ENCODE assay signal across 19 cellular contexts in the genomic region with DNA sequence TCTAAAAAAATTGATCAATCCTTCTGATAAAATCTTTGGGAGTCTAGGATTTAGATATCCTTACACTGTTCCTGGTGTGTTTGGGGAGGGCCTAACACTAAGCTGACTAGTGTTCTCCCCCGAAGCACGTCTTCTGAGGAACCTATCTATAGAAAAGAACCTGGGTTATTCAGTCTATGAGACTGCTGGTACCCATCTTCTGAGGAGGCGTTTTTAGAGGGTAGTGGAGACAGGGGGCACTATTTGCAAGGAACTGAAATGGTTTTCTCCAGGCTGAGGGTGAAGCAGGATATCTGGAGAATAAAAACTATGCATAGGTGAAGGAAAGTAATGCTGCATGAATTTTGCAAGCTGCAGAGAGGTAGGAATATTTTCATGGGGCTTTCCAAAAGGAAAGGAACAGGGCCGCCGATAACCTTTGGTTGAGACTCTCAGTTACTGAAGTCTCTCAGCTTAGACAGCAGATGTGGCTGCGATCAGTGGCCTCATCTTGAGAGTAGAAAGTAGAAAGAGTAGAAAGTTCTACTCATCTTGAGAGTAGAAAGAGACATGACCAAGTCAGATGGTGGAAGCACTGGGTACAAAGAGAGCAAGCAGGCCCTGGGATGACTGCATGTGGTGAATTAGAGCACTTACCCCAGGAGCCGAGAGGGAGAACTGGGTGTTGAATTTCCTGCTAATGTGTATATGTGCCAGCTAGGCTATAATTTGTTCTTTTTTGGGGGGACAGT. TPM values are rescaled to one million over a fixed set of nuclear protein-coding genes. Genes with fewer than 3 reads are reported as not detected.
A peak's percentile ranks its signal among the peaks of the same experiment; 100 is the strongest.
DNase-seq lines count a peak whose midpoint lies in the region; ATAC-seq, FAIRE-seq and TF ChIP-seq lines count a peak whose summit lies in the region.
"Had no signal": no experiment of that assay in that cellular context is flagged by ENCODE, and none has a peak within 500 bp of the region (broad histone marks: within the 10 kb centered on the region; RNA-seq: fewer than 3 reads in every experiment).

No MANE protein-coding gene starts in this region.

- peaks cover 8% of the 10 kb centered on the region for H3K9me3 Mint-ChIP-seq in natural killer cell treated with Interleukin-12 subunit alpha and Interleukin-12 subunit beta and Interleukin-15 and Interleukin-18, amount 100 ng/mL, for 72 hours

- H3K36me3 ChIP-seq in K562 (ENCODE audit: control insufficient read depth, insufficient read depth, low read length), result no peaks in the 10 kb centered on the region
- no peaks in the 10 kb centered on the region for H3K36me3 ChIP-seq in tibial artery
- no peaks in the 10 kb centered on the region for H3K36me3 ChIP-seq in osteoblast (ENCODE audit: insufficient read depth, low read length)
- H3K36me3 ChIP-seq: ovary had no signal

- no peak overlapping the region for H2AFZ ChIP-seq in K562 (ENCODE audit: low read depth, low read length)
- no peak overlapping the region for H2AFZ ChIP-seq in osteoblast (ENCODE audit: low read length)

- DNase-seq in K562 (ENCODE audit: extremely low read depth in 1 of 4, low spot score in 3 of 4), result no peak
- DNase-seq in stimulated activated CD4-positive, alpha-beta T cell treated with anti-CD3 and anti-CD28 coated beads, Interleukin-4, amount 100 ng/mL, for 24 hours, result no peak
- DNase-seq in natural killer cell treated with Interleukin-12 subunit alpha and Interleukin-12 subunit beta and Interleukin-15 and Interleukin-18, amount 100 ng/mL, for 72 hours (ENCODE audit: low spot score), result no peak
- DNase-seq in tibial artery, result no peak
- DNase-seq in osteoblast (ENCODE audit: insufficient read length, low spot score, missing footprints), result no peak
- DNase-seq: activated CD8-positive, alpha-beta memory T cell treated with anti-CD3 and anti-CD28 coated beads for 24 hours; Calu3; GF-D8; head of caudate nucleus; kidney glomerular epithelial cell; NCI-H1417 treated with DMSO at 0.1 percent for 48 hours; ovary; PC-3 had no signal

- POLR2A ChIA-PET in K562 (lab: Yijun Ruan, JAX), result no interaction called here

- no peak for FAIRE-seq in K562 (lab: Jason Lieb, UNC)
- FAIRE-seq: colon had no signal

- H3K27ac ChIP-seq in K562 (ENCODE audit: extremely low read depth, low read depth, low read length) (no peak overlapping the region), tibial artery (no peak overlapping the region), osteoblast (ENCODE audit: low read depth, low read length) (no peak overlapping the region)
- H3K27ac ChIP-seq: KMS-11, ovary had no signal

- no peaks in the 10 kb centered on the region for H4K20me1 ChIP-seq in K562 (replicated peaks; ENCODE audit: control insufficient read depth, insufficient read depth, low read length)
- H4K20me1 ChIP-seq in osteoblast (ENCODE audit: insufficient read depth, low read length), result no peaks in the 10 kb centered on the region

- no peak for TF ChIP-seq EP300 in K562 (IDR thresholded peaks at IDR 0.05; ENCODE audit: low read length)

- peak; percentile 21 to 44; a peak in 3 of 4 replicates for TF ChIP-seq RAD21 in K562 (CRISPR knock-in tag; conservative IDR thresholded peaks at IDR 0.05 in 1 of 2, IDR thresholded peaks at IDR 0.05 in 1 of 2)

- H3K4me3 ChIP-seq in K562, result no peak overlapping the region
- no peak overlapping the region for H3K4me3 ChIP-seq in tibial artery
- no peak overlapping the region for H3K4me3 ChIP-seq in osteoblast (ENCODE audit: insufficient read depth, low read length)
- H3K4me3 ChIP-seq: ovary had no signal

- no peaks in the 10 kb centered on the region for H3K4me1 ChIP-seq in K562 (replicated peaks in 1 of 2; ENCODE audit: control insufficient read depth in 2 of 2, insufficient read depth in 2 of 2, low read length in 2 of 2)
- H3K4me1 ChIP-seq in tibial artery, result no peaks in the 10 kb centered on the region
- no peaks in the 10 kb centered on the region for H3K4me1 ChIP-seq in osteoblast (ENCODE audit: insufficient read depth, low read length)

- CTCF ChIA-PET in K562 (lab: Yijun Ruan, JAX; ENCODE audit: low intra/inter-chr PET ratio), result no interaction called here

- no peak overlapping the region for H3K27ac Mint-ChIP-seq in natural killer cell treated with Interleukin-12 subunit alpha and Interleukin-12 subunit beta and Interleukin-15 and Interleukin-18, amount 100 ng/mL, for 72 hours
- H3K27ac Mint-ChIP-seq: stimulated activated naive CD8-positive, alpha-beta T cell treated with anti-CD3 and anti-CD28 coated beads, Interleukin-15, Interleukin-2, amounts not matched to agents 100 ng/mL and 50 ng/mL, for 24 hours had no signal

- in situ Hi-C loops in K562 (cut with MboI), result no loop called here

- H3K4me2 ChIP-seq in K562 (ENCODE audit: insufficient read depth, low read length) (no peak overlapping the region), osteoblast (ENCODE audit: insufficient read depth, low read length) (no peak overlapping the region)
- H3K4me2 ChIP-seq: KMS-11 had no signal

- TF ChIP-seq POLR2A in K562 (conservative IDR thresholded peaks at IDR 0.05), result no peak

- WGBS in K562 (ENCODE audit: insufficient coverage, low coverage, missing lambda C conversion rate), result 59% methylated on average over 5 of the region's 7 CpGs

- TF ChIP-seq CTCF in K562 (IDR thresholded peaks at IDR 0.05 in 2 of 3, conservative IDR thresholded peaks at IDR 0.05 in 1 of 3; ENCODE audit: insufficient read depth in 2 of 3, low read depth in 1 of 3, low read length in 3 of 3) (no peak; a peak in 1 of 6 replicates), tibial artery (IDR thresholded peaks at IDR 0.05) (no peak), osteoblast (IDR thresholded peaks at IDR 0.05; ENCODE audit: extremely low read depth, low read depth, low read length) (no peak)

- no peak overlapping the region for H3K4me3 Mint-ChIP-seq in natural killer cell treated with Interleukin-12 subunit alpha and Interleukin-12 subunit beta and Interleukin-15 and Interleukin-18, amount 100 ng/mL, for 72 hours
- H3K4me3 Mint-ChIP-seq: stimulated activated naive CD8-positive, alpha-beta T cell treated with anti-CD3 and anti-CD28 coated beads, Interleukin-15, Interleukin-2, amounts not matched to agents 100 ng/mL and 50 ng/mL, for 24 hours had no signal

- H3K36me3 Mint-ChIP-seq in natural killer cell treated with Interleukin-12 subunit alpha and Interleukin-12 subunit beta and Interleukin-15 and Interleukin-18, amount 100 ng/mL, for 72 hours, result no peaks in the 10 kb centered on the region

- H3K9ac ChIP-seq in K562 (ENCODE audit: insufficient read depth in 1 of 2, low read depth in 2 of 2, low read length in 2 of 2), result no peak overlapping the region
- H3K9ac ChIP-seq: KMS-11 had no signal

- H3K9me3 ChIP-seq in K562 (replicated peaks; ENCODE audit: control insufficient read depth, insufficient read depth, low read depth, low read length), result no peaks in the 10 kb centered on the region
- H3K9me3 ChIP-seq in tibial artery, result no peaks in the 10 kb centered on the region
- H3K9me3 ChIP-seq in osteoblast (ENCODE audit: low read depth, low read length), result no peaks in the 10 kb centered on the region

- H3K27me3 ChIP-seq in K562 (ENCODE audit: control insufficient read depth in 2 of 2, insufficient read depth in 2 of 2, low read length in 2 of 2), result no peaks in the 10 kb centered on the region
- H3K27me3 ChIP-seq in tibial artery, result no peaks in the 10 kb centered on the region
- H3K27me3 ChIP-seq in osteoblast (ENCODE audit: insufficient read depth, low read length), result no peaks in the 10 kb centered on the region
- H3K27me3 ChIP-seq: ovary had no signal

- peaks cover 2 to 9% of the 10 kb centered on the region in 2 donors for H3K27me3 Mint-ChIP-seq in natural killer cell treated with Interleukin-12 subunit alpha and Interleukin-12 subunit beta and Interleukin-15 and Interleukin-18, amount 100 ng/mL, for 72 hours

- no peaks in the 10 kb centered on the region for H3K4me1 Mint-ChIP-seq in natural killer cell treated with Interleukin-12 subunit alpha and Interleukin-12 subunit beta and Interleukin-15 and Interleukin-18, amount 100 ng/mL, for 72 hours (ENCODE audit: low read depth in 2 of 2)

- BruUV-seq in K562 (replicated peaks; lab: Mats Ljungman, UMichigan), result no TSS peak

- intact Hi-C loops in K562 (cut with micrococcal nuclease) (loop anchor here (1.0 kb wide), 1 partner anchor 81 kb away; no protein-coding TSS in a partner anchor), tibial artery (cut with DNase I; ENCODE audit: low total_unique reads) (no loop called here)

- H3K79me2 ChIP-seq in K562 (ENCODE audit: control insufficient read depth, insufficient read depth, low read length), result no peaks in the 10 kb centered on the region
- H3K79me2 ChIP-seq in osteoblast (ENCODE audit: insufficient read depth, low read length), result no peaks in the 10 kb centered on the region

- H3K9me1 ChIP-seq in K562 (ENCODE audit: control insufficient read depth, insufficient read depth, low read length), result no peaks in the 10 kb centered on the region

- ATAC-seq in GM18508 (IDR thresholded peaks at IDR 0.05; ENCODE audit: insufficient read depth, unreplicated experiment) (peak; percentile 99), GM21390 (IDR thresholded peaks at IDR 0.05; ENCODE audit: unreplicated experiment) (peak; percentile 73), HG02938 (IDR thresholded peaks at IDR 0.05; ENCODE audit: unreplicated experiment) (peak; percentile 99), K562 (no peak)
- no peak for ATAC-seq in natural killer cell treated with Interleukin-12 subunit alpha and Interleukin-12 subunit beta and Interleukin-15 and Interleukin-18, amount 100 ng/mL, for 72 hours
- ATAC-seq: PC-3 had no signal

TF ChIP-seq in K562, 482 proteins besides CTCF, POLR2A, EP300 and RAD21:
- no peak for TF ChIP-seq ZKSCAN8 (CRISPR knock-in tag; IDR thresholded peaks at IDR 0.05)

RNA-seq across cellular contexts. Expression of a gene that starts 31.8 kb away (rescaled TPM):
- 0.09 TPM in 1 of 2 replicates, not detected in the other for total RNA-seq in K562 (2011; cell fraction: chromatin; rRNA removed; ENCODE audit: low replicate concordance)
- not detected in 2 replicates for total RNA-seq in K562 (2011; cell fraction: nucleolus; rRNA removed)
- not detected in 2 replicates for total RNA-seq in K562 (2011; cell fraction: nucleoplasm; rRNA removed)
- total RNA-seq in K562 (2014; rRNA removed) (not detected in 2 replicates), K562 (2014; rRNA removed; fragmentation: Illumina TruSeq; extraction: Trizol) (not detected in 2 replicates), K562 (2015; rRNA removed; fragmentation: Illumina TruSeq; extraction: Trizol) (not detected in 2 replicates), K562 (2021) (not detected in 2 replicates), osteoblast (37.6 and 40.4 TPM in 2 replicates)
- polyA plus RNA-seq in K562 (2011; rRNA removed) (not detected in 2 replicates), K562 (2014; fragmentation: Illumina TruSeq; extraction: Trizol) (not detected in 2 replicates), K562 (2014; fragmentation: Nextera tagmentation; extraction: Ambion mirVana) (not detected), K562 (2014; rRNA removed) (not detected in 2 replicates)
- 0.01 TPM in 1 of 2 replicates, not detected in the other for polyA plus RNA-seq in K562 (2011; cell fraction: cytosol; rRNA removed)
- not detected in 2 replicates for polyA plus RNA-seq in K562 (2011; cell fraction: nucleus; rRNA removed)
- 0.04 TPM in 1 of 2 replicates, not detected in the other for polyA plus RNA-seq in K562 (2012)
- polyA minus RNA-seq in K562 (2011; rRNA and poly(A)+ RNA removed), result 0.09 TPM in 1 of 2 replicates, not detected in the other
- not detected in 2 replicates for polyA minus RNA-seq in K562 (2011; cell fraction: cytosol; rRNA and poly(A)+ RNA removed)
- polyA minus RNA-seq in K562 (2011; cell fraction: nucleus; rRNA and poly(A)+ RNA removed), result not detected in 2 replicates
- total RNA-seq in natural killer cell treated with Interleukin-12 subunit alpha and Interleukin-12 subunit beta and Interleukin-15 and Interleukin-18, amount 100 ng/mL, for 72 hours, result not detected
- total RNA-seq: Calu3, PC-3 had no signal

Comparison
In these comparisons a context has a peak if more than half of its experiments do, and no peak if none do; other contexts are left out.
1. ATAC-seq: peak in GM18508 (single experiment), GM21390 (single experiment) and HG02938 (single experiment); none in K562 (single experiment) and natural killer cell treated with Interleukin-12 subunit alpha and Interleukin-12 subunit beta and Interleukin-15 and Interleukin-18, amount 100 ng/mL, for 72 hours (0 of 2).
2. RNA of a gene that starts 31.8 kb away (total RNA-seq): 37.6 to 40.4 TPM in osteoblast; 0.09 TPM in K562 and not detected in natural killer cell treated with Interleukin-12 subunit alpha and Interleukin-12 subunit beta and Interleukin-15 and Interleukin-18, amount 100 ng/mL, for 72 hours; every median in the first group is over 10 times any median in the second.